ENCODE assay signal across 36 cellular contexts in genomic region chr22:43488937-43489336, GRCh38.
"Had no signal": no experiment of that assay in that cellular context is flagged by ENCODE, and none has a peak within 500 bp of the region (broad histone marks: within the 10 kb centered on the region; RNA-seq: fewer than 3 reads in every experiment).

No MANE protein-coding gene starts in this region.

- H3K36me3 Mint-ChIP-seq: activated CD4-positive, alpha-beta memory T cell treated with anti-CD3 and anti-CD28 coated beads for 36 hours; activated CD8-positive, alpha-beta memory T cell treated with anti-CD3 and anti-CD28 coated beads, Interleukin-2, amount 10 ng/mL, durations not matched to agents 7 days and 5 days; activated naive CD4-positive, alpha-beta T cell treated with anti-CD3 and anti-CD28 coated beads, Interleukin-2, amount 10 ng/mL, durations not matched to agents 7 days and 5 days; activated naive CD4-positive, alpha-beta T cell treated with anti-CD3 and anti-CD28 coated beads, Interleukin-2, amount 50 U/mL, for 72 hours; activated naive CD8-positive, alpha-beta T cell treated with anti-CD3 and anti-CD28 coated beads, Interleukin-2, amount 10 ng/mL, durations not matched to agents 7 days and 5 days had no signal

- FAIRE-seq: bronchial epithelial cell, colon, endometrium, endothelial cell of umbilical vein had no signal

- H3K4me3 Mint-ChIP-seq: activated CD4-positive, alpha-beta memory T cell treated with anti-CD3 and anti-CD28 coated beads for 36 hours; activated CD4-positive, alpha-beta T cell treated with anti-CD3 and anti-CD28 coated beads for 36 hours; activated CD4-positive, alpha-beta T cell treated with anti-CD3 and anti-CD28 coated beads, Interleukin-2, amount 10 ng/mL, durations not matched to agents 24 days and 14 days; activated CD8-positive, alpha-beta memory T cell treated with anti-CD3 and anti-CD28 coated beads, Interleukin-2, amount 10 ng/mL, durations not matched to agents 7 days and 5 days; activated CD8-positive, alpha-beta T cell treated with anti-CD3 and anti-CD28 coated beads, Interleukin-2, amount 10 ng/mL, durations not matched to agents 7 days and 5 days; activated naive CD4-positive, alpha-beta T cell treated with anti-CD3 and anti-CD28 coated beads, Interleukin-2, amount 10 ng/mL, durations not matched to agents 7 days and 5 days; activated naive CD8-positive, alpha-beta T cell treated with anti-CD3 and anti-CD28 coated beads, Interleukin-2, amount 10 ng/mL, durations not matched to agents 7 days and 5 days; activated T-helper 1 cell treated with anti-CD3 and anti-CD28 coated beads, Interleukin-12 subunit alpha, Interleukin-12 subunit beta, Interleukin-2, Interleukin-4 antibody, amounts not matched to agents 30 ng/mL and 10 ng/mL and 1 ng/mL, durations not matched to agents 14 hours and 24 hours and 36 hours; central memory CD8-positive, alpha-beta T cell; T-helper 17 cell; T-helper 2 cell treated with Interferon-gamma antibody and Interleukin-4, amounts not matched to agents 5 μg/mL and 100 μg/mL, for 36 hours had no signal

- H3K36me3 ChIP-seq: ascending aorta, brain microvascular endothelial cell, esophagus squamous epithelium, gastroesophageal sphincter had no signal

- ATAC-seq: activated CD4-positive, alpha-beta T cell treated with anti-CD3 and anti-CD28 coated beads for 36 hours; activated CD8-positive, alpha-beta memory T cell treated with anti-CD3 and anti-CD28 coated beads, Interleukin-2, amount 10 ng/mL, durations not matched to agents 7 days and 5 days; activated CD8-positive, alpha-beta T cell treated with anti-CD3 and anti-CD28 coated beads, Interleukin-2, amount 10 ng/mL, durations not matched to agents 7 days and 5 days; activated naive CD4-positive, alpha-beta T cell treated with anti-CD3 and anti-CD28 coated beads, Interleukin-2, amount 50 U/mL, for 72 hours; gastroesophageal sphincter; T-helper 17 cell had no signal

- H3K9me3 Mint-ChIP-seq: T-helper 2 cell treated with Interferon-gamma antibody and Interleukin-4, amounts not matched to agents 5 μg/mL and 100 μg/mL, for 36 hours had no signal

- H3K4me1 Mint-ChIP-seq: activated CD4-positive, alpha-beta T cell treated with anti-CD3 and anti-CD28 coated beads for 36 hours; activated CD4-positive, alpha-beta T cell treated with anti-CD3 and anti-CD28 coated beads, Interleukin-2, amount 10 ng/mL, durations not matched to agents 24 days and 14 days; activated CD8-positive, alpha-beta memory T cell treated with anti-CD3 and anti-CD28 coated beads, Interleukin-2, amount 10 ng/mL, durations not matched to agents 7 days and 5 days; activated naive CD4-positive, alpha-beta T cell treated with anti-CD3 and anti-CD28 coated beads, Interleukin-2, amount 10 ng/mL, durations not matched to agents 7 days and 5 days; activated naive CD8-positive, alpha-beta T cell treated with anti-CD3 and anti-CD28 coated beads, Interleukin-2, amount 10 ng/mL, durations not matched to agents 7 days and 5 days; central memory CD8-positive, alpha-beta T cell; T-helper 17 cell had no signal

- H3K9me3 ChIP-seq: ascending aorta, esophagus squamous epithelium, gastroesophageal sphincter had no signal

- H3K27me3 Mint-ChIP-seq: activated CD4-positive, alpha-beta T cell treated with anti-CD3 and anti-CD28 coated beads, Interleukin-2, amount 10 ng/mL, durations not matched to agents 24 days and 14 days; activated CD8-positive, alpha-beta memory T cell treated with anti-CD3 and anti-CD28 coated beads, Interleukin-2, amount 10 ng/mL, durations not matched to agents 7 days and 5 days; activated naive CD4-positive, alpha-beta T cell treated with anti-CD3 and anti-CD28 coated beads, Interleukin-2, amount 10 ng/mL, durations not matched to agents 7 days and 5 days; activated naive CD8-positive, alpha-beta T cell treated with anti-CD3 and anti-CD28 coated beads, Interleukin-2, amount 10 ng/mL, durations not matched to agents 7 days and 5 days had no signal

- H3K27me3 ChIP-seq: ascending aorta, brain microvascular endothelial cell had no signal

- DNase-seq: activated CD4-positive, alpha-beta memory T cell treated with anti-CD3 and anti-CD28 coated beads for 36 hours; activated CD4-positive, alpha-beta T cell treated with anti-CD3 and anti-CD28 coated beads for 36 hours; activated CD4-positive, alpha-beta T cell treated with anti-CD3 and anti-CD28 coated beads, Interleukin-2, amount 10 ng/mL, durations not matched to agents 24 days and 14 days; activated CD4-positive, CD25-positive, alpha-beta regulatory T cell; activated CD4-positive, CD25-positive, alpha-beta regulatory T cell treated with anti-CD3 and anti-CD28 coated beads, Interleukin-2, amount 50 U/mL, for 72 hours; activated CD8-positive, alpha-beta memory T cell treated with anti-CD3 and anti-CD28 coated beads, Interleukin-2, amount 10 ng/mL, durations not matched to agents 7 days and 5 days; activated CD8-positive, alpha-beta memory T cell treated with anti-CD3 and anti-CD28 coated beads, Interleukin-2, amount 50 U/mL, for 4 hours; activated CD8-positive, alpha-beta T cell treated with anti-CD3 and anti-CD28 coated beads, Interleukin-2, amount 10 ng/mL, durations not matched to agents 7 days and 5 days; activated effector memory CD4-positive, alpha-beta T cell treated with anti-CD3 and anti-CD28 coated beads, Interleukin-2, amount 50 U/mL, for 16 hours; activated naive CD4-positive, alpha-beta T cell; activated naive CD4-positive, alpha-beta T cell treated with anti-CD3 and anti-CD28 coated beads, Interleukin-2, amount 10 ng/mL, durations not matched to agents 7 days and 5 days; activated naive CD8-positive, alpha-beta T cell treated with anti-CD3 and anti-CD28 coated beads, Interleukin-2, amount 10 ng/mL, durations not matched to agents 7 days and 5 days; activated T-cell treated with anti-CD3 and anti-CD28 coated beads, Interleukin-2, amount 50 U/mL, for 1 hour; activated T-cell treated with anti-CD3 and anti-CD28 coated beads, Interleukin-2, amount 50 U/mL, for 48 hours; amniotic stem cell; brain microvascular endothelial cell; cortex of kidney; dermis blood vessel endothelial cell; effector CD8-positive, alpha-beta T cell; esophagus squamous epithelium; foreskin melanocyte; T-helper 1 cell; T-helper 17 cell; T1000 had no signal

- H3K27ac ChIP-seq: ascending aorta, brain microvascular endothelial cell, epithelial cell of prostate, esophagus squamous epithelium, gastroesophageal sphincter had no signal

- H3K4me3 ChIP-seq: ascending aorta, esophagus squamous epithelium, gastroesophageal sphincter had no signal

- H3K4me1 ChIP-seq: ascending aorta, esophagus squamous epithelium, gastroesophageal sphincter had no signal

- H3K27ac Mint-ChIP-seq: activated CD4-positive, alpha-beta memory T cell treated with anti-CD3 and anti-CD28 coated beads for 36 hours; activated CD4-positive, alpha-beta T cell treated with anti-CD3 and anti-CD28 coated beads for 36 hours; activated CD4-positive, alpha-beta T cell treated with anti-CD3 and anti-CD28 coated beads, Interleukin-2, amount 10 ng/mL, durations not matched to agents 24 days and 14 days; activated CD8-positive, alpha-beta memory T cell treated with anti-CD3 and anti-CD28 coated beads, Interleukin-2, amount 10 ng/mL, durations not matched to agents 7 days and 5 days; activated CD8-positive, alpha-beta T cell treated with anti-CD3 and anti-CD28 coated beads, Interleukin-2, amount 10 ng/mL, durations not matched to agents 7 days and 5 days; activated naive CD4-positive, alpha-beta T cell treated with anti-CD3 and anti-CD28 coated beads, Interleukin-2, amount 10 ng/mL, durations not matched to agents 7 days and 5 days; activated naive CD4-positive, alpha-beta T cell treated with anti-CD3 and anti-CD28 coated beads, Interleukin-2, amount 50 U/mL, for 72 hours; activated naive CD8-positive, alpha-beta T cell treated with anti-CD3 and anti-CD28 coated beads, Interleukin-2, amount 10 ng/mL, durations not matched to agents 7 days and 5 days; activated T-helper 1 cell treated with anti-CD3 and anti-CD28 coated beads, Interleukin-12 subunit alpha, Interleukin-12 subunit beta, Interleukin-2, Interleukin-4 antibody, amounts not matched to agents 30 ng/mL and 10 ng/mL and 1 ng/mL, durations not matched to agents 14 hours and 24 hours and 36 hours; activated T-helper 2 cell treated with anti-CD3 and anti-CD28 coated beads, Interferon-gamma antibody, Interleukin-2, Interleukin-4, amounts not matched to agents 10 μg/mL and 5 μg/mL and 100 μg/mL, durations not matched to agents 14 hours and 24 hours and 36 hours; T-helper 17 cell; T-helper 2 cell treated with Interferon-gamma antibody and Interleukin-4, amounts not matched to agents 5 μg/mL and 100 μg/mL, for 36 hours had no signal
